ENCODE assay signal across 17 cellular contexts in genomic region chr5:25858019-25858418, GRCh38.
DNase-seq lines count a peak whose midpoint lies in the region; ATAC-seq, FAIRE-seq and TF ChIP-seq lines count a peak whose summit lies in the region.
"Had no signal": no experiment of that assay in that cellular context is flagged by ENCODE, and none has a peak within 500 bp of the region (broad histone marks: within the 10 kb centered on the region; RNA-seq: fewer than 3 reads in every experiment).

No MANE protein-coding gene starts in this region.

- H2BK12ac ChIP-seq in H1 (ENCODE audit: low read depth, low read length) = no peak overlapping the region

- H3K4me2 ChIP-seq in H1 (ENCODE audit: insufficient read depth in 1 of 2, low read depth in 2 of 2, low read length in 2 of 2) = no peak overlapping the region
- H3K4me2 ChIP-seq: BLaER1 had no signal

- no peak for FAIRE-seq in H1 (lab: Jason Lieb, UNC)
- FAIRE-seq: G401.6, kidney had no signal

- H3K27me3 ChIP-seq in H1 (replicated peaks in 1 of 4; ENCODE audit: control insufficient read depth in 3 of 4, extremely low read depth in 1 of 4, insufficient read depth in 3 of 4, low read length in 3 of 4) = no peaks in the 10 kb centered on the region
- H3K27me3 ChIP-seq in left lung = no peaks in the 10 kb centered on the region
- H3K27me3 ChIP-seq: BLaER1, sigmoid colon had no signal

- TF ChIP-seq CTCF in 22Rv1 (IDR thresholded peaks at IDR 0.05) = peak; percentile 75
- TF ChIP-seq CTCF in GM12864 (IDR thresholded peaks at IDR 0.05; ENCODE audit: low read depth, low read length, missing control alignments) = peak; percentile 4
- TF ChIP-seq CTCF in H1 (IDR thresholded peaks at IDR 0.05; ENCODE audit: control extremely low read depth in 1 of 3, insufficient read depth in 1 of 3, low read depth in 1 of 3, low read length in 3 of 3) = peak; percentile 69 to 86 (median 85)
- no peak for TF ChIP-seq CTCF in mucosa of descending colon (IDR thresholded peaks at IDR 0.05)
- no peak for TF ChIP-seq CTCF in left lung (IDR thresholded peaks at IDR 0.05)

- intact Hi-C loops in left colon (cut with DNase I, micrococcal nuclease) (no loop called here), mucosa of descending colon (cut with DNase I, micrococcal nuclease) (no loop called here), left lung (cut with DNase I) (no loop called here)

- H2AFZ ChIP-seq in H1 (ENCODE audit: low read length) = peak overlapping the region; percentile 89

- no peak overlapping the region for H3K14ac ChIP-seq in H1 (ENCODE audit: insufficient read length)

- H3K23me2 ChIP-seq in H1 (ENCODE audit: low read depth, low read length) = peaks cover 1% of the 10 kb centered on the region; the same call in 1 of the 2 replicates

- no peaks in the 10 kb centered on the region for H4K20me1 ChIP-seq in H1 (replicated peaks in 1 of 2; ENCODE audit: control insufficient read depth in 1 of 2, insufficient read depth in 2 of 2, low read length in 2 of 2)
- H4K20me1 ChIP-seq: BLaER1 had no signal

- DNase-seq in GM12864 (ENCODE audit: low read depth) (no peak), NCI-H2171 (lab: John Stamatoyannopoulos, UW) (peak; percentile 12), H1 (ENCODE audit: low read depth in 1 of 2, low spot score in 2 of 2) (peak; percentile 51 to 89), left colon (no peak), mucosa of descending colon (no peak), left lung (no peak)
- DNase-seq: activated CD4-positive, alpha-beta T cell treated with anti-CD3 and anti-CD28 coated beads for 4 hours; aorta; kidney; sigmoid colon; stimulated activated naive CD8-positive, alpha-beta T cell treated with anti-CD3 and anti-CD28 coated beads, Interleukin-15, amount 100 ng/mL, for 72 hours; SW 1271 had no signal

- ATAC-seq in GM18505 (IDR thresholded peaks at IDR 0.05; ENCODE audit: unreplicated experiment) (no peak), left colon (no peak), mucosa of descending colon (no peak), left lung (no peak)
- ATAC-seq: natural killer cell treated with Interleukin-12 subunit alpha and Interleukin-12 subunit beta and Interleukin-15 and Interleukin-18, amount 100 ng/mL, for 72 hours; stimulated activated naive CD8-positive, alpha-beta T cell treated with anti-CD3 and anti-CD28 coated beads, Interleukin-15, amount 100 ng/mL, for 72 hours had no signal

- no peak overlapping the region for H3K23ac ChIP-seq in H1 (ENCODE audit: insufficient read length)

- CTCF ChIA-PET in H1 (lab: Charles Lee; ENCODE audit: partially characterized antibody) = interaction anchor here (0.6 to 1.4 kb wide), 19 partner anchors 9 to 846 kb away, joined by 3 to 7 read pairs (median 3); no protein-coding TSS in a partner anchor

- H2BK20ac ChIP-seq in H1 (ENCODE audit: low read length) = no peak overlapping the region

- no peak overlapping the region for H3K4ac ChIP-seq in H1 (replicated peaks; ENCODE audit: insufficient read length, low read depth, low read length)

- H3K9me3 ChIP-seq in H1 (ENCODE audit: insufficient read depth in 2 of 2, low read depth in 1 of 2, low read length in 1 of 2) = peaks cover 0 to 8% of the 10 kb centered on the region in 2 experiments; a peak in 1 of 4 replicates
- peaks cover 36% of the 10 kb centered on the region for H3K9me3 ChIP-seq in mucosa of descending colon
- peaks cover 0 to 7% of the 10 kb centered on the region in 2 donors for H3K9me3 ChIP-seq in left lung

- no peak overlapping the region for H2BK120ac ChIP-seq in H1 (replicated peaks; ENCODE audit: low read depth, low read length)

- POLR2A ChIA-PET in H1 (lab: Charles Lee; ENCODE audit: partially characterized antibody) = no interaction called here

- H3K79me2 ChIP-seq in H1 (ENCODE audit: control insufficient read depth in 1 of 2, insufficient read depth in 2 of 2, low read length in 2 of 2) = no peaks in the 10 kb centered on the region

- H3K4me1 ChIP-seq in H1 (replicated peaks in 1 of 4; ENCODE audit: control insufficient read depth in 3 of 4, insufficient read depth in 4 of 4, low read length in 3 of 4) (no peaks in the 10 kb centered on the region), mucosa of descending colon (ENCODE audit: low read depth) (no peaks in the 10 kb centered on the region), left lung (no peaks in the 10 kb centered on the region)
- H3K4me1 ChIP-seq: BLaER1, sigmoid colon had no signal

- no peak overlapping the region for H3K18ac ChIP-seq in H1 (ENCODE audit: extremely low read depth, low read length)

- H4K91ac ChIP-seq in H1 (replicated peaks; ENCODE audit: insufficient read length, low read length) = no peak overlapping the region

- H3K36me3 ChIP-seq in H1 (ENCODE audit: control insufficient read depth in 2 of 4, insufficient read depth in 4 of 4, low read length in 3 of 4) (no peaks in the 10 kb centered on the region), mucosa of descending colon (ENCODE audit: low read depth) (no peaks in the 10 kb centered on the region), left lung (no peaks in the 10 kb centered on the region)
- H3K36me3 ChIP-seq: BLaER1, sigmoid colon had no signal

- no peak overlapping the region for H3K56ac ChIP-seq in H1 (replicated peaks; ENCODE audit: insufficient read length, low read depth, low read length)

- no peak overlapping the region for H4K5ac ChIP-seq in H1 (ENCODE audit: insufficient read length, low read depth, low read length)

- H3K4me3 ChIP-seq in GM12864 (ENCODE audit: low read depth, low read length) (no peak overlapping the region), H1 (ENCODE audit: extremely low read depth in 1 of 4, insufficient read depth in 2 of 4, low read depth in 3 of 4, low read length in 4 of 4) (no peak overlapping the region), mucosa of descending colon (no peak overlapping the region), left lung (no peak overlapping the region)
- H3K4me3 ChIP-seq: BLaER1, sigmoid colon had no signal

- 47% methylated on average over 6 of the region's 6 CpGs; no CpG with 5 or more reads in 1 of the 2 experiments for WGBS in H1 (ENCODE audit: extremely low coverage in 1 of 2, insufficient coverage in 1 of 2, insufficient read length in 1 of 2, insufficient replicate concordance in 2 of 2, low coverage in 1 of 2, low lambda C conversion rate in 2 of 2, missing lambda C conversion rate in 1 of 2), 2 experiments

- no peak overlapping the region for H3K9ac ChIP-seq in H1 (replicated peaks in 1 of 4; ENCODE audit: extremely low read depth in 1 of 4, low read depth in 3 of 4, low read length in 3 of 4)
- H3K9ac ChIP-seq: BLaER1 had no signal

- no peaks in the 10 kb centered on the region for H3K79me1 ChIP-seq in H1 (ENCODE audit: low read depth, low read length)

- TF ChIP-seq POLR2A in H1 (IDR thresholded peaks at IDR 0.05; ENCODE audit: control extremely low read depth in 1 of 2, low read depth in 2 of 2, low read length in 2 of 2) (no peak), GM18505 (IDR thresholded peaks at IDR 0.05; ENCODE audit: borderline replicate concordance, extremely low read depth, insufficient read depth, insufficient read length) (no peak)

- H2BK5ac ChIP-seq in H1 (ENCODE audit: low read depth, low read length) = no peak overlapping the region

- peak; percentile 66 to 75 for TF ChIP-seq RAD21 in H1 (IDR thresholded peaks at IDR 0.05 in 1 of 2, conservative IDR thresholded peaks at IDR 0.05 in 1 of 2; ENCODE audit: low read depth in 2 of 2, low read length in 2 of 2)

- TF ChIP-seq EP300 in H1 (IDR thresholded peaks at IDR 0.05; ENCODE audit: borderline replicate concordance in 1 of 2, low read depth in 2 of 2, low read length in 2 of 2) = no peak

- no peak overlapping the region for H2AK5ac ChIP-seq in H1 (ENCODE audit: low read depth, low read length)

- no peak overlapping the region for H4K8ac ChIP-seq in H1 (ENCODE audit: extremely low read depth, insufficient read depth, low read length)

- H3K27ac ChIP-seq in 22Rv1 (no peak overlapping the region), H1 (ENCODE audit: low read depth, low read length) (no peak overlapping the region), left lung (no peak overlapping the region)
- H3K27ac ChIP-seq: BLaER1, sigmoid colon had no signal

- no peak overlapping the region for H2BK15ac ChIP-seq in H1 (ENCODE audit: low read length)

TF ChIP-seq in H1, 55 proteins besides CTCF, POLR2A, EP300 and RAD21:
- TF ChIP-seq TCF12 (IDR thresholded peaks at IDR 0.05; ENCODE audit: low read depth, low read length) (peak; percentile 88; the same call in 1 of the 2 replicates), CTBP2 (IDR thresholded peaks at IDR 0.05; ENCODE audit: borderline replicate concordance, insufficient read depth, insufficient read length, low read length) (no peak), BCL11A (IDR thresholded peaks at IDR 0.05; ENCODE audit: low read depth in 2 of 2, low read length in 2 of 2) (no peak), BACH1 (IDR thresholded peaks at IDR 0.05; ENCODE audit: low read length) (no peak), MAFK (IDR thresholded peaks at IDR 0.05; ENCODE audit: low read depth, low read length) (no peak), CBX8 (IDR thresholded peaks at IDR 0.05; ENCODE audit: borderline replicate concordance, low read depth, low read length) (no peak), CREB1 (IDR thresholded peaks at IDR 0.05) (peak; percentile 35; the same call in 1 of the 2 replicates), MAX (IDR thresholded peaks at IDR 0.05) (0 out of 2 replicates have a peak, but pooled peaks have one; percentile 15), RNF2 (IDR thresholded peaks at IDR 0.05; ENCODE audit: borderline replicate concordance, low read depth, low read length, missing control alignments, poor library complexity, severe bottlenecking) (no peak), ASH2L (IDR thresholded peaks at IDR 0.05; ENCODE audit: low read length) (no peak)

Comparison
In these comparisons a context has a peak if more than half of its experiments do, and no peak if none do; other contexts are left out.
1. CTCF ChIP-seq: peak in 22Rv1 (single experiment), GM12864 (single experiment) and H1 (3 of 3); none in mucosa of descending colon (single experiment) and left lung (0 of 2).
2. DNase-seq: peak in NCI-H2171 (single experiment) and H1 (2 of 2); none in GM12864 (single experiment), left colon (0 of 2), mucosa of descending colon (0 of 3) and left lung (0 of 2).